Comparison of ENCODE assay signal across 8 cellular contexts in genomic region chr11:78646564-78647185, GRCh38.
DNase-seq lines count a peak whose midpoint lies in the region; ATAC-seq and TF ChIP-seq lines count a peak whose summit lies in the region.

No MANE protein-coding gene starts in this region.

- H4K20me1 ChIP-seq in Karpas-422 (ENCODE audit: insufficient read depth, low read depth, low read length) (no peaks in the 10 kb centered on the region), PC-3 (ENCODE audit: low read length) (no peaks in the 10 kb centered on the region)

- peak; percentile 60 for ATAC-seq in PC-3
- ATAC-seq in sciatic nerve = peak; percentile 35

- H3K27me3 ChIP-seq in cardiac muscle cell (no peaks in the 10 kb centered on the region), Karpas-422 (ENCODE audit: low read length) (no peaks in the 10 kb centered on the region), PC-3 (ENCODE audit: low read length) (no peaks in the 10 kb centered on the region)

- no TSS peak for BruUV-seq in PC-3 (replicated peaks; lab: Mats Ljungman, UMichigan)

- H2AFZ ChIP-seq in Karpas-422 (ENCODE audit: low read length) = no peak overlapping the region
- H2AFZ ChIP-seq in PC-3 (ENCODE audit: low read length) = peak overlapping the region; percentile 47; the same call in 1 of the 2 replicates

- CTCF ChIA-PET in PC-3 (lab: Charles Lee) = interaction anchor here (0.6 to 5.4 kb wide), 8 partner anchors 28 to 454 kb away, joined by 3 to 129 read pairs (median 4); no protein-coding TSS in a partner anchor

- peaks cover 54% of the 10 kb centered on the region for H3K4me1 Mint-ChIP-seq in activated T-helper 2 cell treated with anti-CD3 and anti-CD28 coated beads, Interferon-gamma antibody, Interleukin-2, Interleukin-4, amounts not matched to agents 10 μg/mL and 5 μg/mL and 100 μg/mL, durations not matched to agents 14 hours and 24 hours and 36 hours (ENCODE audit: low read depth)

- no peak overlapping the region for H3K27ac Mint-ChIP-seq in activated T-helper 2 cell treated with anti-CD3 and anti-CD28 coated beads, Interferon-gamma antibody, Interleukin-2, Interleukin-4, amounts not matched to agents 10 μg/mL and 5 μg/mL and 100 μg/mL, durations not matched to agents 14 hours and 24 hours and 36 hours

- H3K36me3 ChIP-seq in cardiac muscle cell = no peaks in the 10 kb centered on the region
- no peaks in the 10 kb centered on the region for H3K36me3 ChIP-seq in Karpas-422 (ENCODE audit: insufficient read depth, low read length)
- H3K36me3 ChIP-seq in PC-3 (ENCODE audit: low read depth, low read length) = no peaks in the 10 kb centered on the region

- H3K9me3 Mint-ChIP-seq in activated T-helper 2 cell treated with anti-CD3 and anti-CD28 coated beads, Interferon-gamma antibody, Interleukin-2, Interleukin-4, amounts not matched to agents 10 μg/mL and 5 μg/mL and 100 μg/mL, durations not matched to agents 14 hours and 24 hours and 36 hours = peaks cover 5% of the 10 kb centered on the region

- no peak overlapping the region for H3K4me3 Mint-ChIP-seq in activated T-helper 2 cell treated with anti-CD3 and anti-CD28 coated beads, Interferon-gamma antibody, Interleukin-2, Interleukin-4, amounts not matched to agents 10 μg/mL and 5 μg/mL and 100 μg/mL, durations not matched to agents 14 hours and 24 hours and 36 hours (ENCODE audit: low read depth)

- no peaks in the 10 kb centered on the region for H3K9me3 ChIP-seq in cardiac muscle cell (ENCODE audit: low read depth)
- no peaks in the 10 kb centered on the region for H3K9me3 ChIP-seq in Karpas-422 (ENCODE audit: low read length)
- no peaks in the 10 kb centered on the region for H3K9me3 ChIP-seq in PC-3 (ENCODE audit: low read length)

- DNase-seq in cardiac muscle cell (ENCODE audit: low read depth in 1 of 2, low spot score in 1 of 2) (peak; percentile 53 to 69), cardiac septum (ENCODE audit: low spot score) (no peak), Karpas-422 (peak; percentile 87), PC-3 (peak; percentile 97), head of caudate nucleus (peak in 40 of 42 donors; percentile 16 to 78 (median 58)), sciatic nerve (ENCODE audit: low spot score) (no peak), T1000 (lab: John Stamatoyannopoulos, UW) (no peak)
- DNase-seq in activated T-helper 2 cell treated with anti-CD3 and anti-CD28 coated beads, Interferon-gamma antibody, Interleukin-2, Interleukin-4, amounts not matched to agents 10 μg/mL and 5 μg/mL and 100 μg/mL, durations not matched to agents 14 hours and 24 hours and 36 hours (ENCODE audit: low spot score) = peak; percentile 40

- POLR2A ChIA-PET in PC-3 (lab: Charles Lee; ENCODE audit: unreplicated experiment) = interaction anchor here (1.0 kb wide), 1 partner anchor 69 kb away, joined by 3 read pairs; no protein-coding TSS in a partner anchor

- H3K4me2 ChIP-seq in Karpas-422 (ENCODE audit: low read depth, low read length, poor library complexity, severe bottlenecking) = no peak overlapping the region
- peak overlapping the region; percentile 78; the same call in 1 of the 2 replicates for H3K4me2 ChIP-seq in PC-3 (ENCODE audit: low read length)

- H3K36me3 Mint-ChIP-seq in activated T-helper 2 cell treated with anti-CD3 and anti-CD28 coated beads, Interferon-gamma antibody, Interleukin-2, Interleukin-4, amounts not matched to agents 10 μg/mL and 5 μg/mL and 100 μg/mL, durations not matched to agents 14 hours and 24 hours and 36 hours (ENCODE audit: low read depth) = no peaks in the 10 kb centered on the region

- H3K4me3 ChIP-seq in cardiac muscle cell = no peak overlapping the region
- no peak overlapping the region for H3K4me3 ChIP-seq in Karpas-422 (ENCODE audit: low read length)
- no peak overlapping the region for H3K4me3 ChIP-seq in PC-3 (ENCODE audit: low read length)

- H3K27me3 Mint-ChIP-seq in activated T-helper 2 cell treated with anti-CD3 and anti-CD28 coated beads, Interferon-gamma antibody, Interleukin-2, Interleukin-4, amounts not matched to agents 10 μg/mL and 5 μg/mL and 100 μg/mL, durations not matched to agents 14 hours and 24 hours and 36 hours (ENCODE audit: low read depth) = no peaks in the 10 kb centered on the region

- TF ChIP-seq CTCF in cardiac muscle cell (IDR thresholded peaks at IDR 0.05; ENCODE audit: low read depth, low read length) (peak; percentile 79), PC-3 (conservative IDR thresholded peaks at IDR 0.05; ENCODE audit: low read depth, low read length) (peak; percentile 96)

- no peak overlapping the region for H3K27ac ChIP-seq in cardiac muscle cell
- no peak overlapping the region for H3K27ac ChIP-seq in Karpas-422 (ENCODE audit: low read length)
- peak overlapping the region; percentile 78 for H3K27ac ChIP-seq in PC-3 (ENCODE audit: low read length)

- H3K9me2 ChIP-seq in Karpas-422 (replicated peaks; ENCODE audit: insufficient read depth, low read length) = no peaks in the 10 kb centered on the region
- H3K9me2 ChIP-seq in PC-3 (replicated peaks; ENCODE audit: low read length) = no peaks in the 10 kb centered on the region

- H3K79me2 ChIP-seq in Karpas-422 (ENCODE audit: low read length) (no peaks in the 10 kb centered on the region), PC-3 (ENCODE audit: low read length) (no peaks in the 10 kb centered on the region)

- H3K4me1 ChIP-seq in cardiac muscle cell (ENCODE audit: low read depth) (no peaks in the 10 kb centered on the region), Karpas-422 (ENCODE audit: low read length) (no peaks in the 10 kb centered on the region), PC-3 (ENCODE audit: insufficient read depth, low read length) (peaks cover 22% of the 10 kb centered on the region)

- intact Hi-C loops in cardiac septum (cut with DNase I) = loop anchor here (5.0 to 10.0 kb wide), 5 partner anchors 316 to 1508 kb away; no protein-coding TSS in a partner anchor
- intact Hi-C loops in PC-3 (cut with micrococcal nuclease) = loop anchor here (1.0 kb wide), 3 partner anchors 69 to 315 kb away; no protein-coding TSS in a partner anchor
- intact Hi-C loops in activated T-helper 2 cell treated with anti-CD3 and anti-CD28 coated beads, Interferon-gamma antibody, Interleukin-2, Interleukin-4, amounts not matched to agents 10 μg/mL and 5 μg/mL and 100 μg/mL, durations not matched to agents 14 hours and 24 hours and 36 hours (cut with micrococcal nuclease) = loop anchor here (5.0 kb wide), 2 partner anchors 151 to 846 kb away; no protein-coding TSS in a partner anchor
- intact Hi-C loops in head of caudate nucleus (cut with DNase I) = loop anchor here (10.0 kb wide), 1 partner anchor 518 kb away; no protein-coding TSS in a partner anchor
- intact Hi-C loops in sciatic nerve (cut with DNase I) = no loop called here

- H3K9ac ChIP-seq in Karpas-422 (ENCODE audit: low read length) (no peak overlapping the region), PC-3 (ENCODE audit: low read length) (peak overlapping the region; percentile 47)

- no peaks in the 10 kb centered on the region for H3F3A ChIP-seq in PC-3 (ENCODE audit: low read length, unreplicated experiment)

Comparison
In these comparisons a context has a peak if more than half of its experiments do, and no peak if none do; other contexts are left out.
1. DNase-seq: peak in cardiac muscle cell (2 of 2), Karpas-422 (single experiment), PC-3 (single experiment), activated T-helper 2 cell treated with anti-CD3 and anti-CD28 coated beads, Interferon-gamma antibody, Interleukin-2, Interleukin-4, amounts not matched to agents 10 μg/mL and 5 μg/mL and 100 μg/mL, durations not matched to agents 14 hours and 24 hours and 36 hours (single experiment) and head of caudate nucleus (40 of 42); none in cardiac septum (single experiment), sciatic nerve (single experiment) and T1000 (single experiment).